8 cellular contexts compared by ENCODE assay signal in the genomic region with DNA sequence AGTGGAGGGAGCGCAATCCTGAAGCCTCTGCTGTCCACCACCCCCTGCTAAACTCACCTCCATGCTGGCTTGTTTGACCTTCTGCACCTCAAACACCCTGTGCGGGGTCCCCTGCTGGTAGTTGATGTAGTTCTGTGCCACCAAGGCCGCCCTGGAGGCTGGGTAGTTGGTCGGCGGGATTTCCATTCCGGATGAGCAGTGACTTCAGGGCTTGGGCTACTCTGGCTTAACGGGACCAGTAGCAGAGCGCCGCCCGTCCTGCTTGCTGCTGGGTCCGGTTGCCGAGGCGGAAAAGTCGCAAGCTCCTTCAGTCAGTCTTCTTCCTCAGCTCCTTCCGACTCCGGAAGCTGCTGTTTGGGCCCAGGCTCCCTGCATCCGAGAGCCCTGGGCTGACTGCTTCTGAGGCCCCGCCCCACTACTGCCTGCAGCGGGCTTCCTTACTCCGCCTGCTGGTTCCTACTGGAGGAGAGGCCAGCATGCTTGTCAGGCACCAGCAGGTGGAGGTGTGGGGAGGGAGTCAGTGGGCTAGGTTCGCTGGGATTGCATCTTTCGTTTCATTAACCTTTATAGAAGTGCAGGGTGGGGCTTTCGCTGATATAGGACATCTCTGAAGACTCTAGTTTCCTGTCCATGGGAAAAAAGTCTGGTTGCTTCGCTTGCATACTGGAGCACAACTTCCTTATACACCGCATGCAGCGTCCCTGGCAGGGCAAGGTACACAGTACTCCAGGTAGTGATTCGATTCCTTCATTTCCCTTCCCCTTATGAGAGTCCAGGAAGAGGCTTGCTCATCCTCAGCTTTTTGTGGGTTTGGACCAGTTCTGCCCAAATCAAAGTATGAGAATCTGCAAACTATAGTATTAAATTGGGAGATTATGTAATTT. TPM values are rescaled to one million over a fixed set of nuclear protein-coding genes. Genes with fewer than 3 reads are reported as not detected.
DNase-seq lines count a peak whose midpoint lies in the region; ATAC-seq, FAIRE-seq and TF ChIP-seq lines count a peak whose summit lies in the region.

A gene with protein sequence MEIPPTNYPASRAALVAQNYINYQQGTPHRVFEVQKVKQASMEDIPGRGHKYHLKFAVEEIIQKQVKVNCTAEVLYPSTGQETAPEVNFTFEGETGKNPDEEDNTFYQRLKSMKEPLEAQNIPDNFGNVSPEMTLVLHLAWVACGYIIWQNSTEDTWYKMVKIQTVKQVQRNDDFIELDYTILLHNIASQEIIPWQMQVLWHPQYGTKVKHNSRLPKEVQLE (minus strand): TSS at position 356 of the 884 bp plus-strand sequence. CDS start 170 bp downstream, at position 186.

- H3K9me3 ChIP-seq in astrocyte (ENCODE audit: insufficient read depth, low read depth, low read length) (no peaks in the 10 kb centered on the region), right cardiac atrium (ENCODE audit: control insufficient read depth, low read length) (no peaks in the 10 kb centered on the region), uterus (no peaks in the 10 kb centered on the region)

- 16% methylated on average over 27 of the region's 27 CpGs for WGBS in right cardiac atrium

- no peak for FAIRE-seq in astrocyte (lab: Jason Lieb, UNC)

- peak within 1 kb of the TSS; percentile 66 for H3K27ac Mint-ChIP-seq in astrocyte (ENCODE audit: unreplicated experiment)

- H3K4me1 ChIP-seq in astrocyte (ENCODE audit: insufficient read depth, low read length) (peaks cover 4% of the 10 kb centered on the region), right cardiac atrium (ENCODE audit: control insufficient read depth, insufficient read depth, low read length) (no peaks in the 10 kb centered on the region), uterus (no peaks in the 10 kb centered on the region)

- H3K4me3 Mint-ChIP-seq in astrocyte (ENCODE audit: unreplicated experiment), result peak within 1 kb of the TSS; percentile 84

- intact Hi-C loops in right cardiac atrium (cut with DNase I), result no loop called here
- intact Hi-C loops in uterus (cut with DNase I; ENCODE audit: low total_unique reads), result no loop called here

- peak within 1 kb of the TSS; percentile 73 for H2AFZ ChIP-seq in astrocyte (ENCODE audit: low read depth, low read length)

- peak within 1 kb of the TSS; percentile 86 for H3K9ac ChIP-seq in astrocyte (ENCODE audit: low read length)

- H3K27me3 Mint-ChIP-seq in astrocyte (ENCODE audit: low read depth, unreplicated experiment), result no peaks in the 10 kb centered on the region

- peak in 1 of 2 donors; percentile 43 for TF ChIP-seq POLR2A in uterus (IDR thresholded peaks at IDR 0.05)

- peaks cover 12% of the 10 kb centered on the region for H3K36me3 ChIP-seq in astrocyte (ENCODE audit: insufficient read depth, low read length)
- no peaks in the 10 kb centered on the region for H3K36me3 ChIP-seq in uterus

- H3K27me3 ChIP-seq in astrocyte (ENCODE audit: insufficient read depth, low read length) (no peaks in the 10 kb centered on the region), right cardiac atrium (ENCODE audit: control insufficient read depth, insufficient read depth) (no peaks in the 10 kb centered on the region), uterus (no peaks in the 10 kb centered on the region)

- ATAC-seq in GM18907 (IDR thresholded peaks at IDR 0.05; ENCODE audit: unreplicated experiment) (peak; percentile 100), HG03139 (IDR thresholded peaks at IDR 0.05; ENCODE audit: unreplicated experiment) (peak; percentile 99), right cardiac atrium (peak; percentile 99)

- peak within 1 kb of the TSS; percentile 75 for H3K4me3 ChIP-seq in astrocyte (ENCODE audit: insufficient read depth, low read depth, low read length)
- H3K4me3 ChIP-seq in right cardiac atrium (ENCODE audit: low read length), result peak within 1 kb of the TSS; percentile 63
- H3K4me3 ChIP-seq in uterus, result peak within 1 kb of the TSS; percentile 51 to 52

- H3K36me3 Mint-ChIP-seq in astrocyte (ENCODE audit: low read depth, unreplicated experiment), result no peaks in the 10 kb centered on the region

- H4K20me1 ChIP-seq in astrocyte (ENCODE audit: insufficient read depth, low read length), result no peaks in the 10 kb centered on the region

- H3K79me2 ChIP-seq in astrocyte (ENCODE audit: insufficient read depth, low read length), result peaks cover 22% of the 10 kb centered on the region

- no peaks in the 10 kb centered on the region for H3K9me3 Mint-ChIP-seq in astrocyte (ENCODE audit: unreplicated experiment)

- H3K4me2 ChIP-seq in astrocyte (ENCODE audit: low read length), result peak within 1 kb of the TSS; percentile 95

- TF ChIP-seq CTCF in astrocyte (IDR thresholded peaks at IDR 0.05; ENCODE audit: insufficient read depth, low read depth, low read length) (peak; percentile 53), uterus (IDR thresholded peaks at IDR 0.05) (peak; percentile 60 to 75 (median 70))

- in situ Hi-C loops in ACHN (cut with HindIII; ENCODE audit: low pct_ligation_motif_present, low pct_unique_long_range_greater_than_20kb, low sequenced_read_pairs), result loop anchor here (25.0 kb wide), 1 partner anchor 115 kb away; no protein-coding TSS in a partner anchor

- peak; percentile 88 for DNase-seq in ACHN
- DNase-seq in T-helper 2 cell, result peak; percentile 52 to 88 (median 70)
- peak; percentile 66 for DNase-seq in astrocyte (ENCODE audit: low read depth)
- peak; percentile 86 to 94 (median 92) for DNase-seq in right cardiac atrium
- peak; percentile 75 for DNase-seq in pulmonary artery endothelial cell (ENCODE audit: low read depth, low spot score)
- peak; percentile 76 to 77 for DNase-seq in uterus

- H3K27ac ChIP-seq in astrocyte (ENCODE audit: low read depth, low read length) (peak within 1 kb of the TSS; percentile 72), right cardiac atrium (ENCODE audit: low read length) (peak within 1 kb of the TSS; percentile 75), uterus (peak within 1 kb of the TSS; percentile 81 to 88)

- H3K4me1 Mint-ChIP-seq in astrocyte (ENCODE audit: low read depth, unreplicated experiment), result peaks cover 5% of the 10 kb centered on the region

RNA-seq across cellular contexts. Expression of the gene that starts here (rescaled TPM):
- total RNA-seq in astrocyte, result 18.1 and 24.0 TPM in 2 replicates
- total RNA-seq in right cardiac atrium, result 10 to 100 TPM in 2 of 4 donors, 1 to 10 TPM in 2; 9.7 to 27.3 (median 10.6) TPM
- polyA plus RNA-seq in right cardiac atrium, result 10.2 TPM
- 161 and 179 TPM in 2 replicates for total RNA-seq in pulmonary artery endothelial cell
- 10 to 100 TPM; 25.3 to 49.7 (median 34.8) TPM for total RNA-seq in uterus

Comparison
In these comparisons a context has a peak if more than half of its experiments do, and no peak if none do; other contexts are left out.
1. Peak in every context shown above with its lines: DNase-seq, ATAC-seq, H3K4me3 ChIP-seq and H3K27ac ChIP-seq.